In genomic region chr6:41757931-41758640, GRCh38 we compare ENCODE assay signal across 19 cellular contexts. TPM values are rescaled to one million over a fixed set of nuclear protein-coding genes. Genes with fewer than 3 reads are reported as not detected.
DNase-seq lines count a peak whose midpoint lies in the region; ATAC-seq, FAIRE-seq and TF ChIP-seq lines count a peak whose summit lies in the region.
"Had no signal": no experiment of that assay in that cellular context is flagged by ENCODE, and none has a peak within 500 bp of the region (broad histone marks: within the 10 kb centered on the region; RNA-seq: fewer than 3 reads in every experiment).

No MANE protein-coding gene starts in this region.

- intact Hi-C loops in HepG2 (cut with micrococcal nuclease; ENCODE audit: unreplicated experiment) (no loop called here), right lobe of liver (cut with DNase I) (no loop called here), stomach (cut with DNase I; ENCODE audit: low total_unique reads) (no loop called here)

- no peaks in the 10 kb centered on the region for H3K36me3 ChIP-seq in HepG2 (replicated peaks in 1 of 2; ENCODE audit: control insufficient read depth in 1 of 2, insufficient read depth in 2 of 2, low read length in 2 of 2)
- no peaks in the 10 kb centered on the region for H3K36me3 ChIP-seq in right lobe of liver
- H3K36me3 ChIP-seq in stomach: no peaks in the 10 kb centered on the region
- H3K36me3 ChIP-seq: gastroesophageal sphincter, pancreas had no signal

- H2AFZ ChIP-seq in HepG2 (ENCODE audit: low read length): no peak overlapping the region

- H3K4me1 ChIP-seq in HepG2 (ENCODE audit: insufficient read depth, low read length): peaks cover 64% of the 10 kb centered on the region
- no peaks in the 10 kb centered on the region for H3K4me1 ChIP-seq in right lobe of liver
- H3K4me1 ChIP-seq in stomach: peaks cover 8 to 31% (median 19%) of the 10 kb centered on the region in 4 donors
- H3K4me1 ChIP-seq: A549, gastroesophageal sphincter, pancreas had no signal

- TF ChIP-seq CTCF in HepG2 (CRISPR knock-in tag; IDR thresholded peaks at IDR 0.05) (no peak), right lobe of liver (IDR thresholded peaks at IDR 0.05) (no peak), stomach (IDR thresholded peaks at IDR 0.05) (no peak)

- no peak for DNase-seq in HepG2 (ENCODE audit: low spot score)
- DNase-seq in right lobe of liver: no peak
- DNase-seq in stomach: no peak
- no peak for DNase-seq in foreskin melanocyte
- DNase-seq: activated CD4-positive, alpha-beta T cell treated with anti-CD3 and anti-CD28 coated beads, Interleukin-2, amount 10 ng/mL, durations not matched to agents 24 days and 14 days; activated T-cell treated with anti-CD3 and anti-CD28 coated beads, Interleukin-2, amount 50 U/mL, for 4 hours; CD4-positive, alpha-beta memory T cell; cerebellar nuclear complex; HFFc6; immature natural killer cell; Kasumi-1; midbrain; NCI-H1417 treated with DMSO at 0.1 percent for 48 hours; T1000 had no signal

- in situ Hi-C loops in HepG2 (cut with HindIII; ENCODE audit: extremely low pct_ligation_motif_present, low pct_unique_long_range_greater_than_20kb): no loop called here

- no peak for TF ChIP-seq RAD21 in HepG2 (CRISPR knock-in tag; IDR thresholded peaks at IDR 0.05)

- no peak for TF ChIP-seq EP300 in HepG2 (IDR thresholded peaks at IDR 0.05; ENCODE audit: low read depth in 2 of 2, low read length in 2 of 2)
- no peak for TF ChIP-seq EP300 in HepG2 (CRISPR knock-in tag; IDR thresholded peaks at IDR 0.05; ENCODE audit: borderline replicate concordance)
- TF ChIP-seq EP300 in stomach (IDR thresholded peaks at IDR 0.05): no peak

- TF ChIP-seq POLR2A in HepG2 (IDR thresholded peaks at IDR 0.05; ENCODE audit: insufficient read depth in 1 of 2, low read depth in 2 of 2, low read length in 2 of 2) (no peak), right lobe of liver (IDR thresholded peaks at IDR 0.05) (no peak), stomach (IDR thresholded peaks at IDR 0.05) (no peak)

- WGBS in HepG2 (ENCODE audit: low lambda C conversion rate): 42% methylated on average over 6 of the region's 8 CpGs
- WGBS in right lobe of liver (ENCODE audit: insufficient coverage, low coverage, low lambda C conversion rate, missing lambda C conversion rate): 71% methylated on average over 6 of the region's 8 CpGs
- WGBS in stomach, 5 donors: 59 to 69% (median 61%) methylated on average over 7 to 8 of the region's 8 CpGs

- H3K9me3 ChIP-seq in HepG2 (ENCODE audit: low read length) (no peaks in the 10 kb centered on the region), right lobe of liver (no peaks in the 10 kb centered on the region), stomach (no peaks in the 10 kb centered on the region)
- H3K9me3 ChIP-seq: A549, gastroesophageal sphincter, pancreas had no signal

- H3K4me2 ChIP-seq in HepG2 (ENCODE audit: low read depth, low read length): no peak overlapping the region
- H3K4me2 ChIP-seq: A549 had no signal

- H3K79me2 ChIP-seq in HepG2 (ENCODE audit: insufficient read depth, low read length): no peaks in the 10 kb centered on the region

- ATAC-seq in HepG2 (peak; percentile 8), right lobe of liver (no peak)
- ATAC-seq: A549, gastroesophageal sphincter, pancreas had no signal

- H3K9ac ChIP-seq in HepG2 (ENCODE audit: insufficient read depth, low read depth, low read length): no peak overlapping the region

- no peak for FAIRE-seq in HepG2 (lab: Jason Lieb, UNC)
- FAIRE-seq: A549, GM12892, pancreas had no signal

- no peaks in the 10 kb centered on the region for H3K27me3 ChIP-seq in HepG2 (ENCODE audit: control insufficient read depth in 1 of 2, insufficient read depth in 2 of 2, low read length in 2 of 2)
- H3K27me3 ChIP-seq in right lobe of liver: no peaks in the 10 kb centered on the region
- no peaks in the 10 kb centered on the region for H3K27me3 ChIP-seq in stomach
- H3K27me3 ChIP-seq: gastroesophageal sphincter, pancreas had no signal

- H3K4me3 ChIP-seq in HepG2 (replicated peaks in 1 of 3; ENCODE audit: insufficient read depth in 1 of 3, low read depth in 2 of 3, low read length in 3 of 3): no peak overlapping the region
- no peak overlapping the region for H3K4me3 ChIP-seq in right lobe of liver
- no peak overlapping the region for H3K4me3 ChIP-seq in stomach
- H3K4me3 ChIP-seq: A549, gastroesophageal sphincter, pancreas had no signal

- POLR2A ChIA-PET in HepG2 (lab: Yijun Ruan, JAX): interaction anchor here (1.1 to 4.5 kb wide), 6 partner anchors 10 to 30 kb away, joined by 3 to 31 read pairs (median 6); partner anchors contain the start of gene PGC

- no TSS peak for BruUV-seq in HepG2 (replicated peaks; lab: Mats Ljungman, UMichigan)

- CTCF ChIA-PET in HepG2 (lab: Yijun Ruan, JAX; ENCODE audit: low intra/inter-chr PET ratio, low total read pairs): no interaction called here

- H3K27ac ChIP-seq in HepG2 (ENCODE audit: extremely low read length, insufficient read depth, low read length) (no peak overlapping the region), right lobe of liver (no peak overlapping the region), stomach (peak overlapping the region in 4 of 5 donors; percentile 60 to 76 (median 70))
- H3K27ac ChIP-seq: A549, gastroesophageal sphincter, pancreas had no signal

- H4K20me1 ChIP-seq in HepG2 (ENCODE audit: insufficient read depth, low read length): no peaks in the 10 kb centered on the region

RNA-seq across cellular contexts. Expression of gene PGC, which starts 10.9 kb away (rescaled TPM):
- total RNA-seq in HepG2 (2016; rRNA removed; fragmentation: Illumina TruSeq; extraction: Trizol): 225 and 502 TPM in 2 replicates
- total RNA-seq in HepG2 (2016; cell fraction: cytosol; rRNA removed; fragmentation: Illumina TruSeq; extraction: Trizol; ENCODE audit: low read depth): 33.5 and 35.5 TPM in 2 replicates
- total RNA-seq in HepG2 (2016; cell fraction: insoluble cytoplasmic fraction; rRNA removed; fragmentation: Illumina TruSeq; extraction: Trizol): 215 and 502 TPM in 2 replicates
- total RNA-seq in HepG2 (2016; cell fraction: membrane; rRNA removed; fragmentation: Illumina TruSeq; extraction: Trizol): 52.5 and 53.3 TPM in 2 replicates
- 408 and 459 TPM in 2 replicates for total RNA-seq in HepG2 (2016; cell fraction: nucleus; rRNA removed; fragmentation: Illumina TruSeq; extraction: Trizol)
- polyA plus RNA-seq in HepG2 (2011; rRNA removed): 397 and 426 TPM in 2 replicates
- polyA plus RNA-seq in HepG2 (2011; cell fraction: cytosol; rRNA removed): 243 and 350 TPM in 2 replicates
- polyA plus RNA-seq in HepG2 (2011; cell fraction: nucleus; rRNA removed): 216 and 252 TPM in 2 replicates
- 62.0 and 149 TPM in 2 replicates for polyA plus RNA-seq in HepG2 (2012)
- 47.7 and 50.1 TPM in 2 replicates for polyA plus RNA-seq in HepG2 (2016; cell fraction: cytosol; fragmentation: Illumina TruSeq; extraction: Trizol; ENCODE audit: low read depth)
- polyA plus RNA-seq in HepG2 (2016; cell fraction: insoluble cytoplasmic fraction; fragmentation: Illumina TruSeq; extraction: Trizol; ENCODE audit: low read depth): 245 and 256 TPM in 2 replicates
- polyA plus RNA-seq in HepG2 (2016; cell fraction: membrane; fragmentation: Illumina TruSeq; extraction: Trizol; ENCODE audit: low read depth): 48.1 and 51.7 TPM in 2 replicates
- polyA plus RNA-seq in HepG2 (2016; cell fraction: nucleus; fragmentation: Illumina TruSeq; extraction: Trizol; ENCODE audit: insufficient read depth, low read depth): 704 and 739 TPM in 2 replicates
- polyA minus RNA-seq in HepG2 (2011; rRNA and poly(A)+ RNA removed; ENCODE audit: low replicate concordance): 0.21 and 469 TPM in 2 replicates
- polyA minus RNA-seq in HepG2 (2011; cell fraction: cytosol; rRNA and poly(A)+ RNA removed): 339 and 439 TPM in 2 replicates
- polyA minus RNA-seq in HepG2 (2011; cell fraction: nucleus; rRNA and poly(A)+ RNA removed): 61.8 and 63.7 TPM in 2 replicates
- under 1 TPM in 1 of 6 experiments, not detected in 5; 0.31 TPM for total RNA-seq in right lobe of liver
- over 10,000 TPM in 1 of 5 donors, 1,000 to 10,000 TPM in 3, 100 to 1,000 TPM in 1; 101 to 32,926 (median 1,172) TPM for total RNA-seq in stomach
- polyA plus RNA-seq in stomach: over 10,000 TPM in 2 of 3 donors, 1,000 to 10,000 TPM in 1; 8,432 to 48,206 (median 26,682) TPM
- total RNA-seq: activated CD4-positive, alpha-beta T cell treated with anti-CD3 and anti-CD28 coated beads, Interleukin-2, amount 10 ng/mL, durations not matched to agents 24 days and 14 days; CD4-positive, alpha-beta memory T cell; HFFc6; subcutaneous adipose tissue had no signal
- polyA plus RNA-seq: A549; CD4-positive, alpha-beta memory T cell; immature natural killer cell had no signal

RNA-seq across cellular contexts. Expression of gene FRS3, which starts 21.6 kb away (rescaled TPM):
- 1.5 and 3.0 TPM in 2 replicates for total RNA-seq in HepG2 (2016; rRNA removed; fragmentation: Illumina TruSeq; extraction: Trizol)
- total RNA-seq in HepG2 (2016; cell fraction: cytosol; rRNA removed; fragmentation: Illumina TruSeq; extraction: Trizol; ENCODE audit: low read depth): 3.2 and 3.7 TPM in 2 replicates
- 1.2 and 2.7 TPM in 2 replicates for total RNA-seq in HepG2 (2016; cell fraction: insoluble cytoplasmic fraction; rRNA removed; fragmentation: Illumina TruSeq; extraction: Trizol)
- 6.5 and 6.6 TPM in 2 replicates for total RNA-seq in HepG2 (2016; cell fraction: membrane; rRNA removed; fragmentation: Illumina TruSeq; extraction: Trizol)
- total RNA-seq in HepG2 (2016; cell fraction: nucleus; rRNA removed; fragmentation: Illumina TruSeq; extraction: Trizol): 3.2 and 4.8 TPM in 2 replicates
- polyA plus RNA-seq in HepG2 (2011; rRNA removed): 7.1 and 7.4 TPM in 2 replicates
- 6.7 TPM in 2 replicates for polyA plus RNA-seq in HepG2 (2011; cell fraction: cytosol; rRNA removed)
- polyA plus RNA-seq in HepG2 (2011; cell fraction: nucleus; rRNA removed): 11.2 and 14.1 TPM in 2 replicates
- 2.5 and 2.9 TPM in 2 replicates for polyA plus RNA-seq in HepG2 (2012)
- 5.9 and 6.1 TPM in 2 replicates for polyA plus RNA-seq in HepG2 (2016; cell fraction: cytosol; fragmentation: Illumina TruSeq; extraction: Trizol; ENCODE audit: low read depth)
- 3.0 and 3.6 TPM in 2 replicates for polyA plus RNA-seq in HepG2 (2016; cell fraction: insoluble cytoplasmic fraction; fragmentation: Illumina TruSeq; extraction: Trizol; ENCODE audit: low read depth)
- polyA plus RNA-seq in HepG2 (2016; cell fraction: membrane; fragmentation: Illumina TruSeq; extraction: Trizol; ENCODE audit: low read depth): 10.2 and 10.3 TPM in 2 replicates
- polyA plus RNA-seq in HepG2 (2016; cell fraction: nucleus; fragmentation: Illumina TruSeq; extraction: Trizol; ENCODE audit: insufficient read depth, low read depth): 11.8 and 13.3 TPM in 2 replicates
- polyA minus RNA-seq in HepG2 (2011; rRNA and poly(A)+ RNA removed; ENCODE audit: low replicate concordance): 2.6 and 8.3 TPM in 2 replicates
- polyA minus RNA-seq in HepG2 (2011; cell fraction: cytosol; rRNA and poly(A)+ RNA removed): 0.89 and 2.1 TPM in 2 replicates
- polyA minus RNA-seq in HepG2 (2011; cell fraction: nucleus; rRNA and poly(A)+ RNA removed): 3.4 and 3.5 TPM in 2 replicates
- 1 to 10 TPM in 5 of 6 experiments, under 1 TPM in 1; 0.68 to 3.0 (median 1.9) TPM for total RNA-seq in right lobe of liver
- total RNA-seq in stomach: 10 to 100 TPM in 1 of 5 donors, 1 to 10 TPM in 3, under 1 TPM in 1; 0.29 to 22.2 (median 3.1) TPM
- 1 to 10 TPM; 2.9 to 4.4 (median 4.1) TPM for polyA plus RNA-seq in stomach

RNA-seq across cellular contexts. Expression of gene PRICKLE4, which starts 22.5 kb away (rescaled TPM):
- total RNA-seq in HepG2 (2016; rRNA removed; fragmentation: Illumina TruSeq; extraction: Trizol) (1.2 TPM in 1 of 2 replicates, not detected in the other), right lobe of liver (1 to 10 TPM in 5 of 6 experiments, not detected in 1; 1.3 to 3.1 (median 2.7) TPM), stomach (10 to 100 TPM in 3 of 5 donors, 1 to 10 TPM in 2; 4.4 to 77.0 (median 27.8) TPM)
- total RNA-seq in HepG2 (2016; cell fraction: cytosol; rRNA removed; fragmentation: Illumina TruSeq; extraction: Trizol; ENCODE audit: low read depth): 0.91 TPM in 1 of 2 replicates, not detected in the other
- total RNA-seq in HepG2 (2016; cell fraction: insoluble cytoplasmic fraction; rRNA removed; fragmentation: Illumina TruSeq; extraction: Trizol): 0.50 TPM in 1 of 2 replicates, not detected in the other
- total RNA-seq in HepG2 (2016; cell fraction: membrane; rRNA removed; fragmentation: Illumina TruSeq; extraction: Trizol): not detected in 2 replicates
- total RNA-seq in HepG2 (2016; cell fraction: nucleus; rRNA removed; fragmentation: Illumina TruSeq; extraction: Trizol): 0.88 and 1.6 TPM in 2 replicates
- polyA plus RNA-seq in HepG2 (2011; rRNA removed) (0.74 and 0.92 TPM in 2 replicates), stomach (1 to 10 TPM in 2 of 3 donors, not detected in 1; 1.9 to 4.8 TPM)
- 0.15 and 0.34 TPM in 2 replicates for polyA plus RNA-seq in HepG2 (2011; cell fraction: cytosol; rRNA removed)
- 26.8 and 42.0 TPM in 2 replicates for polyA plus RNA-seq in HepG2 (2011; cell fraction: nucleus; rRNA removed)
- 3.7 and 5.4 TPM in 2 replicates for polyA plus RNA-seq in HepG2 (2012)
- polyA plus RNA-seq in HepG2 (2016; cell fraction: cytosol; fragmentation: Illumina TruSeq; extraction: Trizol; ENCODE audit: low read depth): not detected in 2 replicates
- polyA plus RNA-seq in HepG2 (2016; cell fraction: insoluble cytoplasmic fraction; fragmentation: Illumina TruSeq; extraction: Trizol; ENCODE audit: low read depth): not detected in 2 replicates
- not detected in 2 replicates for polyA plus RNA-seq in HepG2 (2016; cell fraction: membrane; fragmentation: Illumina TruSeq; extraction: Trizol; ENCODE audit: low read depth)
- polyA plus RNA-seq in HepG2 (2016; cell fraction: nucleus; fragmentation: Illumina TruSeq; extraction: Trizol; ENCODE audit: insufficient read depth, low read depth): 10.5 and 24.2 TPM in 2 replicates
- 0.30 TPM in 1 of 2 replicates, not detected in the other for polyA minus RNA-seq in HepG2 (2011; rRNA and poly(A)+ RNA removed; ENCODE audit: low replicate concordance)
- not detected in 2 replicates for polyA minus RNA-seq in HepG2 (2011; cell fraction: cytosol; rRNA and poly(A)+ RNA removed)
- 3.6 and 5.6 TPM in 2 replicates for polyA minus RNA-seq in HepG2 (2011; cell fraction: nucleus; rRNA and poly(A)+ RNA removed)
- total RNA-seq: activated CD4-positive, alpha-beta T cell treated with anti-CD3 and anti-CD28 coated beads, Interleukin-2, amount 10 ng/mL, durations not matched to agents 24 days and 14 days; activated T-cell treated with anti-CD3 and anti-CD28 coated beads, Interleukin-2, amount 50 U/mL, for 4 hours; CD4-positive, alpha-beta memory T cell had no signal
- polyA plus RNA-seq: CD4-positive, alpha-beta memory T cell; immature natural killer cell had no signal

RNA-seq across cellular contexts. Expression of gene TFEB, which starts 22.7 kb away (rescaled TPM):
- total RNA-seq in HepG2 (2016; rRNA removed; fragmentation: Illumina TruSeq; extraction: Trizol): 12.8 and 13.3 TPM in 2 replicates
- 7.3 and 10.0 TPM in 2 replicates for total RNA-seq in HepG2 (2016; cell fraction: cytosol; rRNA removed; fragmentation: Illumina TruSeq; extraction: Trizol; ENCODE audit: low read depth)
- total RNA-seq in HepG2 (2016; cell fraction: insoluble cytoplasmic fraction; rRNA removed; fragmentation: Illumina TruSeq; extraction: Trizol): 10.9 and 15.1 TPM in 2 replicates
- total RNA-seq in HepG2 (2016; cell fraction: membrane; rRNA removed; fragmentation: Illumina TruSeq; extraction: Trizol): 15.3 and 15.8 TPM in 2 replicates
- total RNA-seq in HepG2 (2016; cell fraction: nucleus; rRNA removed; fragmentation: Illumina TruSeq; extraction: Trizol): 9.0 and 11.5 TPM in 2 replicates
- 18.7 and 21.6 TPM in 2 replicates for polyA plus RNA-seq in HepG2 (2011; rRNA removed)
- 7.6 and 16.3 TPM in 2 replicates for polyA plus RNA-seq in HepG2 (2011; cell fraction: cytosol; rRNA removed)
- polyA plus RNA-seq in HepG2 (2011; cell fraction: nucleus; rRNA removed): 14.8 and 19.8 TPM in 2 replicates
- polyA plus RNA-seq in HepG2 (2012): 4.8 and 7.7 TPM in 2 replicates
- 8.4 and 9.0 TPM in 2 replicates for polyA plus RNA-seq in HepG2 (2016; cell fraction: cytosol; fragmentation: Illumina TruSeq; extraction: Trizol; ENCODE audit: low read depth)
- polyA plus RNA-seq in HepG2 (2016; cell fraction: insoluble cytoplasmic fraction; fragmentation: Illumina TruSeq; extraction: Trizol; ENCODE audit: low read depth): 13.2 and 14.2 TPM in 2 replicates
- 12.3 and 14.8 TPM in 2 replicates for polyA plus RNA-seq in HepG2 (2016; cell fraction: membrane; fragmentation: Illumina TruSeq; extraction: Trizol; ENCODE audit: low read depth)
- polyA plus RNA-seq in HepG2 (2016; cell fraction: nucleus; fragmentation: Illumina TruSeq; extraction: Trizol; ENCODE audit: insufficient read depth, low read depth): 26.4 and 27.9 TPM in 2 replicates
- 22.8 and 39.7 TPM in 2 replicates for polyA minus RNA-seq in HepG2 (2011; rRNA and poly(A)+ RNA removed; ENCODE audit: low replicate concordance)
- polyA minus RNA-seq in HepG2 (2011; cell fraction: cytosol; rRNA and poly(A)+ RNA removed): 9.2 and 12.8 TPM in 2 replicates
- polyA minus RNA-seq in HepG2 (2011; cell fraction: nucleus; rRNA and poly(A)+ RNA removed): 9.1 and 10.8 TPM in 2 replicates
- 1 to 10 TPM; 4.5 to 9.2 (median 6.6) TPM for total RNA-seq in right lobe of liver
- 100 to 1,000 TPM in 1 of 5 donors, 10 to 100 TPM in 2, 1 to 10 TPM in 2; 6.4 to 130 (median 12.9) TPM for total RNA-seq in stomach
- polyA plus RNA-seq in stomach: 10 to 100 TPM; 12.1 to 19.5 (median 14.0) TPM

RNA-seq across cellular contexts. Expression of gene TOMM6, which starts 29.4 kb away (rescaled TPM):
- total RNA-seq in HepG2 (2016; rRNA removed; fragmentation: Illumina TruSeq; extraction: Trizol): 321 and 480 TPM in 2 replicates
- 182 and 204 TPM in 2 replicates for total RNA-seq in HepG2 (2016; cell fraction: cytosol; rRNA removed; fragmentation: Illumina TruSeq; extraction: Trizol; ENCODE audit: low read depth)
- total RNA-seq in HepG2 (2016; cell fraction: insoluble cytoplasmic fraction; rRNA removed; fragmentation: Illumina TruSeq; extraction: Trizol): 330 and 503 TPM in 2 replicates
- 320 and 325 TPM in 2 replicates for total RNA-seq in HepG2 (2016; cell fraction: membrane; rRNA removed; fragmentation: Illumina TruSeq; extraction: Trizol)
- total RNA-seq in HepG2 (2016; cell fraction: nucleus; rRNA removed; fragmentation: Illumina TruSeq; extraction: Trizol): 122 and 129 TPM in 2 replicates
- polyA plus RNA-seq in HepG2 (2011; rRNA removed): 253 and 320 TPM in 2 replicates
- 433 and 522 TPM in 2 replicates for polyA plus RNA-seq in HepG2 (2011; cell fraction: cytosol; rRNA removed)
- 91.8 and 123 TPM in 2 replicates for polyA plus RNA-seq in HepG2 (2011; cell fraction: nucleus; rRNA removed)
- 249 and 333 TPM in 2 replicates for polyA plus RNA-seq in HepG2 (2012)
- 294 and 323 TPM in 2 replicates for polyA plus RNA-seq in HepG2 (2016; cell fraction: cytosol; fragmentation: Illumina TruSeq; extraction: Trizol; ENCODE audit: low read depth)
- polyA plus RNA-seq in HepG2 (2016; cell fraction: insoluble cytoplasmic fraction; fragmentation: Illumina TruSeq; extraction: Trizol; ENCODE audit: low read depth): 735 and 804 TPM in 2 replicates
- polyA plus RNA-seq in HepG2 (2016; cell fraction: membrane; fragmentation: Illumina TruSeq; extraction: Trizol; ENCODE audit: low read depth): 428 and 438 TPM in 2 replicates
- polyA plus RNA-seq in HepG2 (2016; cell fraction: nucleus; fragmentation: Illumina TruSeq; extraction: Trizol; ENCODE audit: insufficient read depth, low read depth): 298 and 310 TPM in 2 replicates
- polyA minus RNA-seq in HepG2 (2011; rRNA and poly(A)+ RNA removed; ENCODE audit: low replicate concordance): 74.4 and 157 TPM in 2 replicates
- polyA minus RNA-seq in HepG2 (2011; cell fraction: cytosol; rRNA and poly(A)+ RNA removed): 41.7 and 56.4 TPM in 2 replicates
- 32.9 and 43.8 TPM in 2 replicates for polyA minus RNA-seq in HepG2 (2011; cell fraction: nucleus; rRNA and poly(A)+ RNA removed)
- total RNA-seq in right lobe of liver: 100 to 1,000 TPM in 1 of 6 experiments, 10 to 100 TPM in 5; 61.8 to 104 (median 75.6) TPM
- total RNA-seq in stomach: 100 to 1,000 TPM in 2 of 5 donors, 10 to 100 TPM in 3; 11.9 to 159 (median 68.7) TPM
- 100 to 1,000 TPM; 308 to 343 (median 323) TPM for polyA plus RNA-seq in stomach

Comparison
In these comparisons a context has a peak if more than half of its experiments do, and no peak if none do; other contexts are left out.
1. RNA of gene PGC, which starts 10.9 kb away (total RNA-seq): 101 to 32,926 TPM in stomach and 33.5 to 502 TPM in HepG2; 0.31 TPM in right lobe of liver; every median in the first group is over 10 times any median in the second.
2. H3K27ac ChIP-seq: peak in stomach (4 of 5); none in HepG2 (single experiment) and right lobe of liver (0 of 3).